Comparison of ENCODE assay signal across 15 cellular contexts in the genomic region with DNA sequence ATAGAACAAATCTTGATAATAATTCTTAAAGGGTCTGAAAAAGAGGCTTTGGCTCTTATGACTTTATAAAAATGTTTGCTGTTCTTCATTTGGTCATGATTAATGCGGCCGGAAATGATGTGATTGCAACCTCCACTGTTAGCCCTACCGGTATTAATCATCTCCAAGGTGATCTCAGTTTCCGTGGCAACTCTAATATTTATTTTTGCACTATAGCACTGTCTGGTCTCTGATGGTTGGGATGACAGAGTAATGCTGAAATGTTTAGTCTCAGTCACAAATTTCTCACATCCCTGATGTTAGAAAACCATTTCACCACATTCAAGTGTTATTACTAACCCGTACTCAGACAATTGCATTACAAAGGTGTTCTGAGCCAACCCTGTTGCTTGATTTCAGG.
DNase-seq lines count a peak whose midpoint lies in the region; ATAC-seq and FAIRE-seq lines count a peak whose summit lies in the region.
"Had no signal": no experiment of that assay in that cellular context is flagged by ENCODE, and none has a peak within 500 bp of the region (broad histone marks: within the 10 kb centered on the region; RNA-seq: fewer than 3 reads in every experiment).

No MANE protein-coding gene starts in this region.

- no peaks in the 10 kb centered on the region for H3K36me3 Mint-ChIP-seq in activated naive CD4-positive, alpha-beta T cell treated with anti-CD3 and anti-CD28 coated beads, Interleukin-2, amount 50 U/mL, for 72 hours
- H3K36me3 Mint-ChIP-seq in central memory CD8-positive, alpha-beta T cell (ENCODE audit: insufficient read depth), result no peaks in the 10 kb centered on the region

- ATAC-seq in activated naive CD4-positive, alpha-beta T cell treated with anti-CD3 and anti-CD28 coated beads, Interleukin-2, amount 50 U/mL, for 72 hours, result peak; percentile 36 to 67
- ATAC-seq in central memory CD8-positive, alpha-beta T cell (replicated peaks; ENCODE audit: extremely low read depth, poor library complexity, severe bottlenecking), result peak; percentile 94
- ATAC-seq in sciatic nerve, result no peak
- ATAC-seq: gastroesophageal sphincter had no signal

- FAIRE-seq in RCC 7860 (lab: Jason Lieb, UNC), result no peak
- FAIRE-seq: GM12891 had no signal

- H3K27me3 Mint-ChIP-seq in central memory CD8-positive, alpha-beta T cell, result no peaks in the 10 kb centered on the region

- no peak for DNase-seq in activated naive CD4-positive, alpha-beta T cell treated with anti-CD3 and anti-CD28 coated beads, Interleukin-2, amount 50 U/mL, for 72 hours (ENCODE audit: low spot score in 2 of 2)
- no peak for DNase-seq in activated naive CD4-positive, alpha-beta T cell treated with anti-CD3 and anti-CD28 coated beads, Interleukin-2, amount 50 U/mL, for 16 hours
- DNase-seq in RCC 7860 (ENCODE audit: low spot score) (peak; percentile 62), renal cortical epithelial cell (ENCODE audit: low read depth) (peak; percentile 27), DMS 273 (lab: John Stamatoyannopoulos, UW; ENCODE audit: unreplicated experiment) (no peak), sciatic nerve (ENCODE audit: low spot score) (no peak), NCI-H774 (lab: John Stamatoyannopoulos, UW) (no peak)
- DNase-seq in central memory CD8-positive, alpha-beta T cell (ENCODE audit: low spot score in 2 of 2), result peak in 1 of 2 donors; percentile 20
- DNase-seq: activated T-cell treated with anti-CD3 and anti-CD28 coated beads, Interleukin-2, amount 50 U/mL, for 4 hours; adrenal gland; effector CD4-positive, alpha-beta T cell; posterior cingulate gyrus; tibial artery had no signal

- no peak overlapping the region for H3K4me3 Mint-ChIP-seq in central memory CD8-positive, alpha-beta T cell
- H3K4me3 Mint-ChIP-seq: activated T-cell treated with anti-CD3 and anti-CD28 coated beads, Interleukin-2, amount 50 U/mL, for 4 hours had no signal

- H3K27ac Mint-ChIP-seq in activated naive CD4-positive, alpha-beta T cell treated with anti-CD3 and anti-CD28 coated beads, Interleukin-2, amount 50 U/mL, for 72 hours, result no peak overlapping the region
- H3K27ac Mint-ChIP-seq in central memory CD8-positive, alpha-beta T cell (ENCODE audit: low read depth), result peak overlapping the region; percentile 88

- intact Hi-C loops in sciatic nerve (cut with DNase I), result no loop called here

- peaks cover 0 to 4% of the 10 kb centered on the region in 2 donors for H3K9me3 Mint-ChIP-seq in activated naive CD4-positive, alpha-beta T cell treated with anti-CD3 and anti-CD28 coated beads, Interleukin-2, amount 50 U/mL, for 72 hours
- H3K9me3 Mint-ChIP-seq in central memory CD8-positive, alpha-beta T cell, result no peaks in the 10 kb centered on the region
- H3K9me3 Mint-ChIP-seq: activated T-cell treated with anti-CD3 and anti-CD28 coated beads, Interleukin-2, amount 50 U/mL, for 4 hours had no signal

- H3K4me1 Mint-ChIP-seq in central memory CD8-positive, alpha-beta T cell, result no peaks in the 10 kb centered on the region

Comparison
In these comparisons a context has a peak if more than half of its experiments do, and no peak if none do; other contexts are left out.
1. DNase-seq: peak in RCC 7860 (single experiment) and renal cortical epithelial cell (single experiment); none in activated naive CD4-positive, alpha-beta T cell treated with anti-CD3 and anti-CD28 coated beads, Interleukin-2, amount 50 U/mL, for 72 hours (0 of 2), activated naive CD4-positive, alpha-beta T cell treated with anti-CD3 and anti-CD28 coated beads, Interleukin-2, amount 50 U/mL, for 16 hours (single experiment), DMS 273 (single experiment), sciatic nerve (single experiment) and NCI-H774 (single experiment).